In the genomic region with DNA sequence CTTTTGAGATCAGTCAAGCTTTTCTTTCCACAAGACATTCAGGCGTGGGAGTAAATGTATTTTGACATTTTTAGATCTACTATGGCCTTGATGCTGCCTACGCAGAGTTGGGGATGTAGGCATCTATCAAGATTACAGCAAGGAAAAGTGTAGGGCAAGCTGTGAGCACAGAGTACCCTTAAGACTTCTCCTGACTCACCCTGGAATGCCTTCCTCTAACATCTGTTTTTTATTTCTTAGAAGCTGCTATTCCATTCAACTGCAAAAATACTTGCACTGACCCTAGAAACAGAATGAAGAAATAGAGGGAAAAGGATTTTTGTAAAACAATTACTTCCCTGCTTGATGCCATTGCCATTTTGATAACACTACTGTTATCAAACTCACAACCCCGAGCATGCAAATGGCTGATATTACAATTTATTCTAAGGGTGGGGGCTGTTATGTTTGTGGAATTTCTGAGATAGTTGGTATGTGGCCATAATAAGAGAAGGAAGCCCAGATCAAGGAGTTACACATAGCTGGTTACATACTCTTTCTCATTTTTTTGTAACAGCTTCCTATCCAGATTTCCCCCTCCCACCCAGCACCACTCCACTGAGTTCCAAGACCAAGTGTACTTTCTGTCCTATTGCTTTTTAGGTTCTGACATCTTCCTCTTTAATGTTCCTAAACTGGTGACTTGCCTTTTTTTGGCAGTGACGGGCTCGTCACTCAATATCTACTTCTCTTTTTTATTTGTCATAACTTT, we compare ENCODE assay signal across 11 cellular contexts. TPM values are rescaled to one million over a fixed set of nuclear protein-coding genes. Genes with fewer than 3 reads are reported as not detected.
DNase-seq lines count a peak whose midpoint lies in the region; TF ChIP-seq lines count a peak whose summit lies in the region.
"Had no signal": no experiment of that assay in that cellular context is flagged by ENCODE, and none has a peak within 500 bp of the region (broad histone marks: within the 10 kb centered on the region; RNA-seq: fewer than 3 reads in every experiment).

No MANE protein-coding gene starts in this region.

- H3K27me3 Mint-ChIP-seq in CD14-positive monocyte (ENCODE audit: low read depth in 3 of 3) = no peaks in the 10 kb centered on the region

- peak overlapping the region; percentile 81 to 96 (median 93) for H3K27ac Mint-ChIP-seq in CD14-positive monocyte
- H3K27ac Mint-ChIP-seq: nephron progenitor cell had no signal

- DNase-seq in CD14-positive monocyte (ENCODE audit: low spot score) (no peak), SIG-M5 (lab: John Stamatoyannopoulos, UW) (peak; percentile 49), fibroblast of the aortic adventitia (ENCODE audit: low read depth) (peak; percentile 93), putamen (ENCODE audit: low spot score) (peak; percentile 47), islet precursor cell (no peak), LoVo (ENCODE audit: low spot score) (no peak)
- no peak for DNase-seq in stimulated activated CD8-positive, alpha-beta memory T cell treated with anti-CD3 and anti-CD28 coated beads, Interleukin-4, amount 100 ng/mL, for 48 hours
- DNase-seq in activated CD4-positive, alpha-beta T cell treated with anti-CD3 and anti-CD28 coated beads for 4 hours = no peak
- DNase-seq: KG1; nephron progenitor cell; stimulated activated naive CD8-positive, alpha-beta T cell treated with anti-CD3 and anti-CD28 coated beads, Interleukin-15, Interleukin-2, amounts not matched to agents 100 U/mL and 50 U/mL, for 24 hours had no signal

- H3K4me1 Mint-ChIP-seq in CD14-positive monocyte = peaks cover 25% of the 10 kb centered on the region

- no peaks in the 10 kb centered on the region for H3K36me3 Mint-ChIP-seq in CD14-positive monocyte

- H3K9me3 Mint-ChIP-seq in CD14-positive monocyte = no peaks in the 10 kb centered on the region
- H3K9me3 Mint-ChIP-seq: nephron progenitor cell had no signal

- TF ChIP-seq CTCF in CD14-positive monocyte (IDR thresholded peaks at IDR 0.05) (no peak), fibroblast of the aortic adventitia (IDR thresholded peaks at IDR 0.05; ENCODE audit: insufficient read depth, low read length) (no peak)

- peak overlapping the region in 1 of 2 donors; percentile 54 for H3K4me3 Mint-ChIP-seq in CD14-positive monocyte
- H3K4me3 Mint-ChIP-seq: nephron progenitor cell had no signal

- intact Hi-C loops in CD14-positive monocyte (cut with micrococcal nuclease) = loop anchor here in 1 of 2 donors (10.0 kb wide), 1 partner anchor 47 kb away; no protein-coding TSS in a partner anchor

- H3K4me3 ChIP-seq in fibroblast of the aortic adventitia (ENCODE audit: low read depth, low read length) = peak overlapping the region; percentile 34

RNA-seq across cellular contexts. Expression of a gene that starts 5.9 kb away (rescaled TPM):
- 10 to 100 TPM; 10.2 to 20.3 TPM for polyA plus RNA-seq in CD14-positive monocyte
- total RNA-seq in fibroblast of the aortic adventitia (ENCODE audit: low replicate concordance) = 56.4 and 63.2 TPM in 2 replicates

Comparison
In these comparisons a context has a peak if more than half of its experiments do, and no peak if none do; other contexts are left out.
1. DNase-seq: peak in SIG-M5 (single experiment), fibroblast of the aortic adventitia (single experiment) and putamen (single experiment); none in CD14-positive monocyte (single experiment), stimulated activated CD8-positive, alpha-beta memory T cell treated with anti-CD3 and anti-CD28 coated beads, Interleukin-4, amount 100 ng/mL, for 48 hours (single experiment), islet precursor cell (single experiment), LoVo (single experiment) and activated CD4-positive, alpha-beta T cell treated with anti-CD3 and anti-CD28 coated beads for 4 hours (0 of 2).